1 cellular context compared by ENCODE assay signal in the genomic region with DNA sequence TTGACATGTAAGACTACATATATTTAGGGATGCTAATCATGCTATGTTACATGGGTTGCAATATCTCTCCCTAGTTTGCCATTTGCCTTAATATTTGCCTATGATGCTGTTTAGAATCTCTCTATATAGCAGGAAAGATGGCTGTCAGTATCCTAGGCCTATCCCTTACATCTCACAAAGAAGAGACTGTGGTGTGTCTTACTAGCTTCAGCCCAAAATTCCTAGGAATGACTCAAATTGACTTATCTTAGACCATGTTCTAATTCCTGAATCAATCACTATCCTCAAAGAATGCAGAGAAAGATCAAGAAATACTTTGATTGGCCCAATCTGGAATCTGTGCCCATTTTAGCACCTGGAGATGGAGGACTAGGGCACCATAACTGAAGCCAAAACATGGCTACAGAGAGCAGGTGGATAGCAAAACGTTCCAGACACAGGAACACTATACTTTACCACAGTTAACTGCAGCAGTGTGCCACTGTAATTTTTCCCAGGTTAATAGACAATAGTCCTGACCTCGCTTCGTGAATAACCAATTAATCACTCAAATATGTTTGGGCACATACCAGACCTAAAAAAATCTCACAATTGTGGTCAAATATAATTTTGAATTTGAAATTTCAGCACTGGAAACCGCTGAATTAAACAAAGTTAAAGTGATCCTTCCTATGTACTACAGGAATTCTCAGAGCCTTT.
TF ChIP-seq lines count a peak whose summit lies in the region.

No MANE protein-coding gene starts in this region.

TF ChIP-seq in IMR-90, 13 proteins besides CTCF, POLR2A, EP300 and RAD21 (continued from another document):
- TF ChIP-seq, protein P1, sequence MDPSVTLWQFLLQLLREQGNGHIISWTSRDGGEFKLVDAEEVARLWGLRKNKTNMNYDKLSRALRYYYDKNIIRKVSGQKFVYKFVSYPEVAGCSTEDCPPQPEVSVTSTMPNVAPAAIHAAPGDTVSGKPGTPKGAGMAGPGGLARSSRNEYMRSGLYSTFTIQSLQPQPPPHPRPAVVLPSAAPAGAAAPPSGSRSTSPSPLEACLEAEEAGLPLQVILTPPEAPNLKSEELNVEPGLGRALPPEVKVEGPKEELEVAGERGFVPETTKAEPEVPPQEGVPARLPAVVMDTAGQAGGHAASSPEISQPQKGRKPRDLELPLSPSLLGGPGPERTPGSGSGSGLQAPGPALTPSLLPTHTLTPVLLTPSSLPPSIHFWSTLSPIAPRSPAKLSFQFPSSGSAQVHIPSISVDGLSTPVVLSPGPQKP (IDR thresholded peaks at IDR 0.05; ENCODE audit: borderline replicate concordance, low read depth, low read length), result no peak
- TF ChIP-seq SMC3 (IDR thresholded peaks at IDR 0.05; ENCODE audit: low read depth, low read length) (no peak), MAZ (IDR thresholded peaks at IDR 0.05; ENCODE audit: borderline replicate concordance, low read depth, low read length) (no peak), MAFK (IDR thresholded peaks at IDR 0.05; ENCODE audit: low read depth, low read length) (no peak)
TF ChIP-seq in IMR-90: peak in this region for 0.
